ENCODE assay signal across 1 cellular context in the genomic region with DNA sequence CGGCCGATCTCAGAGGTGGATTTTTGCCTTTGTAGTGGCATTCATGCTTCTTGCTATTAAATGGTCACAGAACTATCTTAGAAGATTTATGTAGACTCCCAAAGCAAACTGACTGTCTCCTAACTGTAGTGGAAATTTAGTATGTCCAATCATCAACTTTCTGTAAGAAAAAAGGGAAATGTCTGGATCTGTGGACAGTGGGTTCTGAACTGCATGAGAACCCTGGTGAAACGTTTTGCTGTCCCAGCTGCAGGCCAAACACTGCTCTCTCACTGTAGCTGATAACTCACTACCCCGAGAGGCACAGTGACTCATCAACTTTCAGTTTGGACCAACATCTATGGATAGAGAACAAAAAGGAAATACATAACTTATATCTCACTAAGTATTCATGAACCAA.
TF ChIP-seq lines count a peak whose summit lies in the region.

No MANE protein-coding gene starts in this region.

TF ChIP-seq in K562, 482 proteins besides CTCF, POLR2A, EP300 and RAD21 (continued from another document and continues in another):
- TF ChIP-seq, protein P1, sequence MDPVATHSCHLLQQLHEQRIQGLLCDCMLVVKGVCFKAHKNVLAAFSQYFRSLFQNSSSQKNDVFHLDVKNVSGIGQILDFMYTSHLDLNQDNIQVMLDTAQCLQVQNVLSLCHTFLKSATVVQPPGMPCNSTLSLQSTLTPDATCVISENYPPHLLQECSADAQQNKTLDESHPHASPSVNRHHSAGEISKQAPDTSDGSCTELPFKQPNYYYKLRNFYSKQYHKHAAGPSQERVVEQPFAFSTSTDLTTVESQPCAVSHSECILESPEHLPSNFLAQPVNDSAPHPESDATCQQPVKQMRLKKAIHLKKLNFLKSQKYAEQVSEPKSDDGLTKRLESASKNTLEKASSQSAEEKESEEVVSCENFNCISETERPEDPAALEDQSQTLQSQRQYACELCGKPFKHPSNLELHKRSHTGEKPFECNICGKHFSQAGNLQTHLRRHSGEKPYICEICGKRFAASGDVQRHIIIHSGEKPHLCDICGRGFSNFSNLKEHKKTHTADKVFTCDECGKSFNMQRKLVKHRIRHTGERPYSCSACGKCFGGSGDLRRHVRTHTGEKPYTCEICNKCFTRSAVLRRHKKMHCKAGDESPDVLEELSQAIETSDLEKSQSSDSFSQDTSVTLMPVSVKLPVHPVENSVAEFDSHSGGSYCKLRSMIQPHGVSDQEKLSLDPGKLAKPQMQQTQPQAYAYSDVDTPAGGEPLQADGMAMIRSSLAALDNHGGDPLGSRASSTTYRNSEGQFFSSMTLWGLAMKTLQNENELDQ (CRISPR knock-in tag; IDR thresholded peaks at IDR 0.05; ENCODE audit: borderline replicate concordance): no peak
- 0 out of 2 replicates have a peak, but pooled peaks have one; percentile 22 for TF ChIP-seq SPI1 (IDR thresholded peaks at IDR 0.05; ENCODE audit: borderline replicate concordance, low read depth, low read length)
- peak; percentile 75; the same call in 1 of the 2 replicates for TF ChIP-seq FOXJ2 (tag; IDR thresholded peaks at IDR 0.05)
- TF ChIP-seq SMARCE1 (IDR thresholded peaks at IDR 0.05): peak; percentile 66
- TF ChIP-seq, protein P2, sequence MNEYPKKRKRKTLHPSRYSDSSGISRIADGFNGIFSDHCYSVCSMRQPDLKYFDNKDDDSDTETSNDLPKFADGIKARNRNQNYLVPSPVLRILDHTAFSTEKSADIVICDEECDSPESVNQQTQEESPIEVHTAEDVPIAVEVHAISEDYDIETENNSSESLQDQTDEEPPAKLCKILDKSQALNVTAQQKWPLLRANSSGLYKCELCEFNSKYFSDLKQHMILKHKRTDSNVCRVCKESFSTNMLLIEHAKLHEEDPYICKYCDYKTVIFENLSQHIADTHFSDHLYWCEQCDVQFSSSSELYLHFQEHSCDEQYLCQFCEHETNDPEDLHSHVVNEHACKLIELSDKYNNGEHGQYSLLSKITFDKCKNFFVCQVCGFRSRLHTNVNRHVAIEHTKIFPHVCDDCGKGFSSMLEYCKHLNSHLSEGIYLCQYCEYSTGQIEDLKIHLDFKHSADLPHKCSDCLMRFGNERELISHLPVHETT (CRISPR knock-in tag; conservative IDR thresholded peaks at IDR 0.05 in 1 of 2, IDR thresholded peaks at IDR 0.05 in 1 of 2): 0 out of 4 replicates have a peak, but pooled peaks of 1 of the 2 experiments have one; percentile 30
- peak; percentile 93 for TF ChIP-seq MAFK (IDR thresholded peaks at IDR 0.05; ENCODE audit: low read length)
- no peak for TF ChIP-seq SAFB2 (IDR thresholded peaks at IDR 0.05; ENCODE audit: borderline replicate concordance, low read depth, low read length, severe bottlenecking)
- TF ChIP-seq POLR2H (tag; IDR thresholded peaks at IDR 0.05; ENCODE audit: low read depth): peak; percentile 82
- TF ChIP-seq SMAD3 (CRISPR knock-in tag; conservative IDR thresholded peaks at IDR 0.05): 0 out of 2 replicates have a peak, but pooled peaks have one; percentile 35
- TF ChIP-seq SUPT5H (IDR thresholded peaks at IDR 0.05): peak; percentile 68
- TF ChIP-seq KLF16 (IDR thresholded peaks at IDR 0.05): no peak
- peak; percentile 9 for TF ChIP-seq SMAD4 (CRISPR knock-in tag; conservative IDR thresholded peaks at IDR 0.05)
- no peak for TF ChIP-seq MCM7 (IDR thresholded peaks at IDR 0.05)
- 0 out of 2 replicates have a peak, but pooled peaks have one; percentile 28 for TF ChIP-seq POLR2G (IDR thresholded peaks at IDR 0.05; ENCODE audit: low read depth, low read length)
- TF ChIP-seq NONO (IDR thresholded peaks at IDR 0.05; ENCODE audit: low read depth in 2 of 2, low read length in 1 of 2): 0 out of 4 replicates have a peak, but pooled peaks of 1 of the 2 experiments have one; percentile 11
- TF ChIP-seq NFE2L1 (tag; IDR thresholded peaks at IDR 0.05; ENCODE audit: borderline replicate concordance, low read depth): peak; percentile 96
- peak in 1 of 2 experiments; percentile 41; a peak in 1 of 4 replicates for TF ChIP-seq FOXK2 (conservative IDR thresholded peaks at IDR 0.05 in 1 of 2, IDR thresholded peaks at IDR 0.05 in 1 of 2; ENCODE audit: low read depth in 2 of 2)
- TF ChIP-seq, protein P3, sequence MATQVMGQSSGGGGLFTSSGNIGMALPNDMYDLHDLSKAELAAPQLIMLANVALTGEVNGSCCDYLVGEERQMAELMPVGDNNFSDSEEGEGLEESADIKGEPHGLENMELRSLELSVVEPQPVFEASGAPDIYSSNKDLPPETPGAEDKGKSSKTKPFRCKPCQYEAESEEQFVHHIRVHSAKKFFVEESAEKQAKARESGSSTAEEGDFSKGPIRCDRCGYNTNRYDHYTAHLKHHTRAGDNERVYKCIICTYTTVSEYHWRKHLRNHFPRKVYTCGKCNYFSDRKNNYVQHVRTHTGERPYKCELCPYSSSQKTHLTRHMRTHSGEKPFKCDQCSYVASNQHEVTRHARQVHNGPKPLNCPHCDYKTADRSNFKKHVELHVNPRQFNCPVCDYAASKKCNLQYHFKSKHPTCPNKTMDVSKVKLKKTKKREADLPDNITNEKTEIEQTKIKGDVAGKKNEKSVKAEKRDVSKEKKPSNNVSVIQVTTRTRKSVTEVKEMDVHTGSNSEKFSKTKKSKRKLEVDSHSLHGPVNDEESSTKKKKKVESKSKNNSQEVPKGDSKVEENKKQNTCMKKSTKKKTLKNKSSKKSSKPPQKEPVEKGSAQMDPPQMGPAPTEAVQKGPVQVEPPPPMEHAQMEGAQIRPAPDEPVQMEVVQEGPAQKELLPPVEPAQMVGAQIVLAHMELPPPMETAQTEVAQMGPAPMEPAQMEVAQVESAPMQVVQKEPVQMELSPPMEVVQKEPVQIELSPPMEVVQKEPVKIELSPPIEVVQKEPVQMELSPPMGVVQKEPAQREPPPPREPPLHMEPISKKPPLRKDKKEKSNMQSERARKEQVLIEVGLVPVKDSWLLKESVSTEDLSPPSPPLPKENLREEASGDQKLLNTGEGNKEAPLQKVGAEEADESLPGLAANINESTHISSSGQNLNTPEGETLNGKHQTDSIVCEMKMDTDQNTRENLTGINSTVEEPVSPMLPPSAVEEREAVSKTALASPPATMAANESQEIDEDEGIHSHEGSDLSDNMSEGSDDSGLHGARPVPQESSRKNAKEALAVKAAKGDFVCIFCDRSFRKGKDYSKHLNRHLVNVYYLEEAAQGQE (CRISPR knock-in tag; IDR thresholded peaks at IDR 0.05; ENCODE audit: low read depth): no peak
- TF ChIP-seq RBFOX2 (IDR thresholded peaks at IDR 0.05; ENCODE audit: low read depth, low read length): peak; percentile 48; the same call in 1 of the 2 replicates
- peak; percentile 51; the same call in 1 of the 2 replicates for TF ChIP-seq FOXM1 (IDR thresholded peaks at IDR 0.05; ENCODE audit: low read depth)
- no peak for TF ChIP-seq FOXM1 (CRISPR knock-in tag; IDR thresholded peaks at IDR 0.05; ENCODE audit: low read depth)
- TF ChIP-seq ASH1L (IDR thresholded peaks at IDR 0.05; ENCODE audit: borderline replicate concordance, low read depth, partially characterized antibody): no peak
- TF ChIP-seq DMBX1 (CRISPR knock-in tag; IDR thresholded peaks at IDR 0.05; ENCODE audit: borderline replicate concordance): peak; percentile 39; the same call in 1 of the 2 replicates
- TF ChIP-seq TBL1XR1 (IDR thresholded peaks at IDR 0.05; ENCODE audit: low read length in 2 of 2): 0 out of 4 replicates have a peak, but pooled peaks of 1 of the 2 experiments have one; percentile 7
- TF ChIP-seq CBX1 (IDR thresholded peaks at IDR 0.05; ENCODE audit: low read depth): no peak
- peak; percentile 65 for TF ChIP-seq LEF1 (IDR thresholded peaks at IDR 0.05)
- TF ChIP-seq, protein P4, sequence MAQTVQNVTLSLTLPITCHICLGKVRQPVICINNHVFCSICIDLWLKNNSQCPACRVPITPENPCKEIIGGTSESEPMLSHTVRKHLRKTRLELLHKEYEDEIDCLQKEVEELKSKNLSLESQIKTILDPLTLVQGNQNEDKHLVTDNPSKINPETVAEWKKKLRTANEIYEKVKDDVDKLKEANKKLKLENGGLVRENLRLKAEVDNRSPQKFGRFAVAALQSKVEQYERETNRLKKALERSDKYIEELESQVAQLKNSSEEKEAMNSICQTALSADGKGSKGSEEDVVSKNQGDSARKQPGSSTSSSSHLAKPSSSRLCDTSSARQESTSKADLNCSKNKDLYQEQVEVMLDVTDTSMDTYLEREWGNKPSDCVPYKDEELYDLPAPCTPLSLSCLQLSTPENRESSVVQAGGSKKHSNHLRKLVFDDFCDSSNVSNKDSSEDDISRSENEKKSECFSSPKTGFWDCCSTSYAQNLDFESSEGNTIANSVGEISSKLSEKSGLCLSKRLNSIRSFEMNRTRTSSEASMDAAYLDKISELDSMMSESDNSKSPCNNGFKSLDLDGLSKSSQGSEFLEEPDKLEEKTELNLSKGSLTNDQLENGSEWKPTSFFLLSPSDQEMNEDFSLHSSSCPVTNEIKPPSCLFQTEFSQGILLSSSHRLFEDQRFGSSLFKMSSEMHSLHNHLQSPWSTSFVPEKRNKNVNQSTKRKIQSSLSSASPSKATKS (CRISPR knock-in tag; IDR thresholded peaks at IDR 0.05): no peak
- 0 out of 2 replicates have a peak, but pooled peaks have one; percentile 65 for TF ChIP-seq ZKSCAN8 (CRISPR knock-in tag; IDR thresholded peaks at IDR 0.05)
- TF ChIP-seq PHF8 (IDR thresholded peaks at IDR 0.05; ENCODE audit: borderline replicate concordance, low read length): peak; percentile 37; the same call in 1 of the 2 replicates
- TF ChIP-seq, protein P5, sequence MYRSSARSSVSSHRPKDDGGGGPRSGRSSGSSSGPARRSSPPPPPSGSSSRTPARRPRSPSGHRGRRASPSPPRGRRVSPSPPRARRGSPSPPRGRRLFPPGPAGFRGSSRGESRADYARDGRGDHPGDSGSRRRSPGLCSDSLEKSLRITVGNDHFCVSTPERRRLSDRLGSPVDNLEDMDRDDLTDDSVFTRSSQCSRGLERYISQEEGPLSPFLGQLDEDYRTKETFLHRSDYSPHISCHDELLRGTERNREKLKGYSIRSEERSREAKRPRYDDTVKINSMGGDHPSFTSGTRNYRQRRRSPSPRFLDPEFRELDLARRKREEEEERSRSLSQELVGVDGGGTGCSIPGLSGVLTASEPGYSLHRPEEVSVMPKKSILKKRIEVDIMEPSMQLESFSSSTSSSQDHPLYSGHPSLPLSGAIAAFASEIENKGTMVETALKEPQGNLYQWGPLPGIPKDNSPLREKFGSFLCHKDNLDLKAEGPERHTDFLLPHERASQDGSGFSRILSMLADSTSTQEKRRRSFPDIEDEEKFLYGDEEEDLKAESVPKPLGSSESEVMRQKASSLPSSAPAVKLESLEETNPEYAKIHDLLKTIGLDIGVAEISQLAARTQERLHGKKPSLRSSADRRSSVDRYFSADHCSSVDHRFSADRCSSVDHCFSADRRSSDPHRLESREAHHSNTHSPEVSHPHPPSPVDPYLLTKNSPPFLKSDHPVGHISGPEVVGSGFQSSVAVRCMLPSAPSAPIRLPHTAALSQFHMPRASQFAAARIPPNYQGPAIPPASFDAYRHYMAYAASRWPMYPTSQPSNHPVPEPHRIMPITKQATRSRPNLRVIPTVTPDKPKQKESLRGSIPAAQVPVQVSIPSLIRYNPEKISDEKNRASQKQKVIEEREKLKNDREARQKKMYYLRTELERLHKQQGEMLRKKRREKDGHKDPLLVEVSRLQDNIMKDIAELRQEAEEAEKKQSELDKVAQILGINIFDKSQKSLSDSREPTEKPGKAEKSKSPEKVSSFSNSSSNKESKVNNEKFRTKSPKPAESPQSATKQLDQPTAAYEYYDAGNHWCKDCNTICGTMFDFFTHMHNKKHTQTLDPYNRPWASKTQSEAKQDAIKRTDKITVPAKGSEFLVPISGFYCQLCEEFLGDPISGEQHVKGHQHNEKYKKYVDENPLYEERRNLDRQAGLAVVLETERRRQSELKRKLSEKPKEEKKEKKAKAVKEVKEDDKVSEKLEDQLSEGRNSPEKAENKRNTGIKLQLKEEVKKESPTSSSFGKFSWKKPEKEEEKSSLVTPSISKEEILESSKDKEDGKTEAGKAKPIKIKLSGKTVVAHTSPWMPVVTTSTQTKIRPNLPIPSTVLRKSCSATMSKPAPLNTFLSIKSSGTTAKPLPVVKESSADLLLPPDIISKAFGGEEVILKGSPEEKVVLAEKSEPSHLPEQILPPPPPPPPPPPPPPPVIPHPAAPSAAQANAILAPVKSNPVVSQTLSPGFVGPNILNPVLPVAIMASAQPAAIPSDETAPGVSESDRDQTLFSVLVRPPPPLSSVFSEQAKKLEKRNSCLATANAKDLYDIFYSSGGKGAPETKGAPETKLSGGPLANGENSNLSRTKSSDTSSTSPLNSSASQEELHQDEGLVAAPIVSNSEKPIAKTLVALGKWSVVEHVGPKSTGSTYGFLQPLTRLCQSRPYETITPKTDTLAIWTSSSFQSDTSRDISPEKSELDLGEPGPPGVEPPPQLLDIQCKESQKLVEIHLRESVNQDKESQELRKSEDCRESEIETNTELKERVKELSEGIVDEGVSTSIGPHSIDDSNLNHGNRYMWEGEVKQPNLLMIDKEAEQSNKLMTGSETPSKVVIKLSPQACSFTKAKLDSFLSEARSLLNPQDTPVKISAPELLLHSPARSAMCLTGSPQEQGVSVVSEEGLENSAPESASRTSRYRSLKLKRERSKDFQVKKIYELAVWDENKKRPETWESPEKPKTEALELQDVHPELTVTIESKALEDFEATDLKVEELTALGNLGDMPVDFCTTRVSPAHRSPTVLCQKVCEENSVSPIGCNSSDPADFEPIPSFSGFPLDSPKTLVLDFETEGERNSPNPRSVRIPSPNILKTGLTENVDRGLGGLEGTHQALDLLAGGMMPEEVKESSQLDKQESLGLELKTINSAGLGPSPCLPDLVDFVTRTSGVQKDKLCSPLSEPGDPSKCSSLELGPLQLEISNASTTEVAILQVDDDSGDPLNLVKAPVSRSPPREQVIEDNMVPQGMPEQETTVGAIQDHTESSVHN (IDR thresholded peaks at IDR 0.05; ENCODE audit: borderline replicate concordance in 1 of 2, low read depth in 1 of 2): peak in 1 of 2 experiments; percentile 55; a peak in 1 of 4 replicates
- TF ChIP-seq GTF2E2 (tag; IDR thresholded peaks at IDR 0.05): peak; percentile 29; the same call in 1 of the 2 replicates
- TF ChIP-seq PML (IDR thresholded peaks at IDR 0.05; ENCODE audit: low read length): no peak
- peak; percentile 81 for TF ChIP-seq TBP (optimal IDR thresholded peaks at IDR 0.05; ENCODE audit: low read depth, low read length)
- no peak for TF ChIP-seq NR2C1 (IDR thresholded peaks at IDR 0.05)
- no peak for TF ChIP-seq NR2C1 (tag; IDR thresholded peaks at IDR 0.05)
- no peak for TF ChIP-seq SRF (CRISPR knock-in tag; IDR thresholded peaks at IDR 0.05)
- peak; percentile 48; the same call in 1 of the 2 replicates for TF ChIP-seq JUN (IDR thresholded peaks at IDR 0.05; ENCODE audit: borderline replicate concordance, low read depth, low read length)
- TF ChIP-seq JUN (CRISPR knock-in tag; IDR thresholded peaks at IDR 0.05; ENCODE audit: borderline replicate concordance): no peak
- 0 out of 2 replicates have a peak, but pooled peaks have one; percentile 7 for TF ChIP-seq CREB1 (IDR thresholded peaks at IDR 0.05)
- no peak for TF ChIP-seq CREB1 (CRISPR knock-in tag; IDR thresholded peaks at IDR 0.05)
- TF ChIP-seq MAZ (CRISPR knock-in tag; conservative IDR thresholded peaks at IDR 0.05 in 1 of 2, IDR thresholded peaks at IDR 0.05 in 1 of 2): 0 out of 4 replicates have a peak, but pooled peaks of 1 of the 2 experiments have one; percentile 16
